In genomic region chr12:51938744-51939143, GRCh38 we compare ENCODE assay signal across 18 cellular contexts. TPM values are rescaled to one million over a fixed set of nuclear protein-coding genes. Genes with fewer than 3 reads are reported as not detected.
"Had no signal": no experiment of that assay in that cellular context is flagged by ENCODE, and none has a peak within 500 bp of the region (broad histone marks: within the 10 kb centered on the region; RNA-seq: fewer than 3 reads in every experiment).

No MANE protein-coding gene starts in this region.

- H3K27me3 ChIP-seq: body of pancreas, right lobe of liver, spleen, testis, upper lobe of right lung had no signal

- H3K36me3 ChIP-seq: lower lobe of right lung, right lobe of liver, spleen, upper lobe of right lung had no signal

- H3K4me3 ChIP-seq: body of pancreas, lower lobe of right lung, right lobe of liver, spleen, testis, upper lobe of right lung had no signal

- H3K27ac ChIP-seq: body of pancreas, lower lobe of right lung, right lobe of liver, spleen, testis, upper lobe of right lung had no signal

- H3K9me3 ChIP-seq: body of pancreas, lower lobe of right lung, right lobe of liver, testis, upper lobe of right lung had no signal

- H3K4me1 ChIP-seq: lower lobe of right lung, right lobe of liver, testis had no signal

- ATAC-seq: activated CD8-positive, alpha-beta T cell treated with anti-CD3 and anti-CD28 coated beads for 36 hours; body of pancreas; right lobe of liver; T-helper 17 cell; upper lobe of right lung had no signal

- DNase-seq: activated CD4-positive, alpha-beta T cell treated with anti-CD3 and anti-CD28 coated beads for 4 hours; activated CD8-positive, alpha-beta memory T cell treated with anti-CD3 and anti-CD28 coated beads, Interleukin-2, amount 50 U/mL, for 4 hours; activated CD8-positive, alpha-beta T cell treated with anti-CD3 and anti-CD28 coated beads for 36 hours; activated naive CD8-positive, alpha-beta T cell treated with anti-CD3 and anti-CD28 coated beads for 36 hours; amygdala; body of pancreas; effector CD8-positive, alpha-beta T cell; hippocampal formation; lower lobe of right lung; midbrain; spleen; T-helper 17 cell; testis; upper lobe of right lung had no signal

RNA-seq across cellular contexts. Expression of gene ACVRL1, which starts 31.4 kb away (rescaled TPM):
- total RNA-seq: activated CD8-positive, alpha-beta T cell treated with anti-CD3 and anti-CD28 coated beads for 36 hours; activated naive CD8-positive, alpha-beta T cell treated with anti-CD3 and anti-CD28 coated beads for 36 hours; activated T-helper 1 cell treated with anti-CD3 and anti-CD28 coated beads, Interleukin-12 subunit alpha, Interleukin-12 subunit beta, Interleukin-2, Interleukin-4 antibody, amounts not matched to agents 30 ng/mL and 10 ng/mL and 1 ng/mL, durations not matched to agents 14 hours and 24 hours and 36 hours; osteocyte; T-helper 17 cell had no signal

RNA-seq across cellular contexts. Expression of gene ANKRD33, which starts 50.8 kb away (rescaled TPM):
- total RNA-seq: activated CD8-positive, alpha-beta T cell treated with anti-CD3 and anti-CD28 coated beads for 36 hours; activated naive CD8-positive, alpha-beta T cell treated with anti-CD3 and anti-CD28 coated beads for 36 hours; activated T-helper 1 cell treated with anti-CD3 and anti-CD28 coated beads, Interleukin-12 subunit alpha, Interleukin-12 subunit beta, Interleukin-2, Interleukin-4 antibody, amounts not matched to agents 30 ng/mL and 10 ng/mL and 1 ng/mL, durations not matched to agents 14 hours and 24 hours and 36 hours; body of pancreas; lower lobe of right lung; neural crest cell; osteocyte; spleen; T-helper 17 cell; upper lobe of right lung had no signal
- polyA plus RNA-seq: spleen had no signal
